In the genomic region with DNA sequence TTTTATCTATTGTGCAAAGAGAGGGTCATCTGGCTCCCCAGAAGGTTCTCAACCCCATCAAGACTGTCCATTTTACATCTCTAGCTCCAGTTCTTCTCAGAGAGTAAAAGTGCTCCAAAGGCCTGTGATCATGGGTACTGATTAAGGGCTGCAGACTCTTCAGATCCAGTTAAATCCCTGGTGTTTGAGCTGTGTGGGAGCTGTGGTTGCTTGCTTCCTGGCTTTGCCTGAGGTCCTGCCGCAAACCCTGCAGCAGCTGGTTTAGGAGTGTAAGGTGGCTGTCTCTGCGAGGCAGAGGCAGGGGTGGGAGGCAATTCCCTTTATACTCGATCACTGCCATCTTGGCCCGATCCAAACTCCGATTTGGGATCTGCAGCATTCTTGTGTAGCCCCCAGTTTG, we compare ENCODE assay signal across 9 cellular contexts. TPM values are rescaled to one million over a fixed set of nuclear protein-coding genes. Genes with fewer than 3 reads are reported as not detected.
A peak's percentile ranks its signal among the peaks of the same experiment; 100 is the strongest.
DNase-seq lines count a peak whose midpoint lies in the region; ATAC-seq, FAIRE-seq and TF ChIP-seq lines count a peak whose summit lies in the region.
"Had no signal": no experiment of that assay in that cellular context is flagged by ENCODE, and none has a peak within 500 bp of the region (broad histone marks: within the 10 kb centered on the region; RNA-seq: fewer than 3 reads in every experiment).

No MANE protein-coding gene starts in this region.

- H3K36me3 ChIP-seq in MG63 (peaks cover 24% of the 10 kb centered on the region), ectodermal cell (ENCODE audit: control insufficient read depth, insufficient read depth, low read length) (peaks cover 14% of the 10 kb centered on the region), osteoblast (ENCODE audit: insufficient read depth, low read length) (peaks cover 16% of the 10 kb centered on the region)

- DNase-seq in Calu3 (peak; percentile 3), MG63 (no peak), osteoblast (ENCODE audit: insufficient read length, low spot score, missing footprints) (peak; percentile 79), NCI-H2029 (lab: John Stamatoyannopoulos, UW) (no peak), HTR-8/SVneo (ENCODE audit: insufficient read length, low spot score) (no peak)
- no peak for DNase-seq in activated CD4-positive, CD25-positive, alpha-beta regulatory T cell treated with anti-CD3 and anti-CD28 coated beads, Interleukin-2, amount 50 U/mL, for 72 hours
- DNase-seq: NCI-H1048 had no signal

- H3K27me3 Mint-ChIP-seq in Calu3 (ENCODE audit: unreplicated experiment), result peaks cover 16% of the 10 kb centered on the region

- H3K79me2 ChIP-seq in osteoblast (ENCODE audit: insufficient read depth, low read length), result peaks cover 23% of the 10 kb centered on the region

- no peaks in the 10 kb centered on the region for H3K9me3 ChIP-seq in MG63
- no peaks in the 10 kb centered on the region for H3K9me3 ChIP-seq in ectodermal cell (ENCODE audit: control insufficient read depth, low read length)
- H3K9me3 ChIP-seq in osteoblast (ENCODE audit: low read depth, low read length), result no peaks in the 10 kb centered on the region

- CTCF ChIA-PET in Calu3 (lab: Charles Lee), result no interaction called here

- H2AFZ ChIP-seq in osteoblast (ENCODE audit: low read length), result no peak overlapping the region

- 49 to 54% methylated on average over 5 of the region's 5 CpGs for WGBS in ectodermal cell, 2 experiments

- peak overlapping the region; percentile 95 for H3K4me3 ChIP-seq in MG63
- peak overlapping the region; percentile 93 for H3K4me3 ChIP-seq in ectodermal cell (ENCODE audit: insufficient read depth, low read depth, low read length)
- peak overlapping the region; percentile 93 for H3K4me3 ChIP-seq in osteoblast (ENCODE audit: insufficient read depth, low read length)

- peak overlapping the region; percentile 92 for H3K4me2 ChIP-seq in osteoblast (ENCODE audit: insufficient read depth, low read length)

- H3K4me1 ChIP-seq in ectodermal cell (ENCODE audit: control insufficient read depth, insufficient read depth, low read length) (peaks cover 6% of the 10 kb centered on the region), osteoblast (ENCODE audit: insufficient read depth, low read length) (peaks cover 16% of the 10 kb centered on the region)

- TF ChIP-seq CTCF in Calu3 (IDR thresholded peaks at IDR 0.05; ENCODE audit: unreplicated experiment) (no peak), osteoblast (IDR thresholded peaks at IDR 0.05; ENCODE audit: extremely low read depth, low read depth, low read length) (no peak)

- ATAC-seq in GM21381 (IDR thresholded peaks at IDR 0.05; ENCODE audit: unreplicated experiment), result no peak

- peaks cover 27% of the 10 kb centered on the region for H3K36me3 Mint-ChIP-seq in Calu3 (ENCODE audit: insufficient read depth, unreplicated experiment)

- peaks cover 14% of the 10 kb centered on the region for H4K20me1 ChIP-seq in osteoblast (ENCODE audit: insufficient read depth, low read length)

- no peak for FAIRE-seq in HTR-8/SVneo (lab: Jason Lieb, UNC)

- H3K27ac ChIP-seq in ectodermal cell (ENCODE audit: insufficient read depth, low read depth, low read length, poor library complexity, severe bottlenecking) (no peak overlapping the region), osteoblast (ENCODE audit: low read depth, low read length) (peak overlapping the region; percentile 57)

- H3K9me3 Mint-ChIP-seq in Calu3 (ENCODE audit: low read depth, unreplicated experiment), result no peaks in the 10 kb centered on the region

- intact Hi-C loops in Calu3 (cut with micrococcal nuclease; ENCODE audit: unreplicated experiment), result loop anchor here (2.0 kb wide), 1 partner anchor 69 kb away; a partner anchor contains a TSS

- BruUV-seq in Calu3 (replicated peaks; lab: Mats Ljungman, UMichigan), result no TSS peak

- H3K27ac Mint-ChIP-seq in Calu3 (ENCODE audit: unreplicated experiment), result no peak overlapping the region

- no peaks in the 10 kb centered on the region for H3K4me1 Mint-ChIP-seq in Calu3 (ENCODE audit: low read depth, unreplicated experiment)

- no peaks in the 10 kb centered on the region for H3K27me3 ChIP-seq in MG63
- no peaks in the 10 kb centered on the region for H3K27me3 ChIP-seq in ectodermal cell (ENCODE audit: control insufficient read depth, insufficient read depth, low read length, poor library complexity, severe bottlenecking)
- H3K27me3 ChIP-seq in osteoblast (ENCODE audit: insufficient read depth, low read length), result no peaks in the 10 kb centered on the region

- peak overlapping the region; percentile 99 for H3K4me3 Mint-ChIP-seq in Calu3 (ENCODE audit: low read depth, unreplicated experiment)

RNA-seq across cellular contexts. Expression of a gene that starts 1.2 kb away (rescaled TPM):
- total RNA-seq in Calu3 (2022), result 78.2 and 84.0 TPM in 2 replicates
- 77.2 and 1,705 TPM in 2 replicates for total RNA-seq in MG63 (2014; rRNA removed; shearing (Covaris generic); ENCODE audit: low replicate concordance)
- polyA plus RNA-seq in ectodermal cell (2013, experiment 1 of 4), result 35.7 TPM
- 31.5 TPM for polyA plus RNA-seq in ectodermal cell (2013, experiment 2 of 4)
- polyA plus RNA-seq in ectodermal cell (2013, experiment 3 of 4), result 34.4 TPM
- 32.5 TPM for polyA plus RNA-seq in ectodermal cell (2013, experiment 4 of 4)
- total RNA-seq in osteoblast, result 29.5 and 29.7 TPM in 2 replicates

RNA-seq across cellular contexts. Expression of a gene that starts 26.3 kb away (rescaled TPM):
- total RNA-seq in Calu3 (2022) (0.02 TPM in 1 of 2 replicates, not detected in the other), osteoblast (0.59 and 1.1 TPM in 2 replicates)
- 4.3 and 5.4 TPM in 2 replicates for total RNA-seq in MG63 (2014; rRNA removed; shearing (Covaris generic); ENCODE audit: low replicate concordance)
- polyA plus RNA-seq in ectodermal cell (2013, experiment 1 of 4), result 14.4 TPM
- polyA plus RNA-seq in ectodermal cell (2013, experiment 2 of 4), result 19.5 TPM
- polyA plus RNA-seq in ectodermal cell (2013, experiment 3 of 4), result 16.7 TPM
- polyA plus RNA-seq in ectodermal cell (2013, experiment 4 of 4), result 19.3 TPM

Comparison
In these comparisons a context has a peak if more than half of its experiments do, and no peak if none do; other contexts are left out.
1. DNase-seq: peak in Calu3 (single experiment) and osteoblast (single experiment); none in MG63 (single experiment), NCI-H2029 (single experiment), HTR-8/SVneo (single experiment) and activated CD4-positive, CD25-positive, alpha-beta regulatory T cell treated with anti-CD3 and anti-CD28 coated beads, Interleukin-2, amount 50 U/mL, for 72 hours (single experiment).
2. Peak in every context shown above with its lines, with median percentiles within 50 percentile points of each other: H3K4me3 ChIP-seq.